Comparison of ENCODE assay signal across 8 cellular contexts in the genomic region with DNA sequence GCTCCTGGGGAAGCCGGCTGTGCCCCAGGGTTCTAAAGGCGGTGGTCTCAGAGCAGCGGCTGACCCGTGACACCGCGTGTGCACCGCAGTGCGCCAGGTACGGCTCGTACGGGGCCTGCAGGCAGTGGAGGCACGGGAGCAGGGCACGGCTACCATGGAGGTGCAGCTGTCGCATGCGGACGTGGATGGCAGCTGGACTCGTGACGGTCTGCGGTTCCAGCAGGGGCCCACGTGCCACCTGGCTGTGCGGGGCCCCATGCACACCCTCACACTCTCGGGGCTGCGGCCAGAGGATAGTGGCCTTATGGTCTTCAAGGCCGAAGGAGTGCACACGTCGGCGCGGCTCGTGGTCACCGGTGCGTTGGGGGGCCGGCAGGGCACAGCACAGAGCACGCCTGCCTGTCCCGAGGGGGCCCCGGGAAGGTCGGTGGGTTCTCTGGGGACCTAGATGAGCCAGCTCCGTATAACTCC.
DNase-seq lines count a peak whose midpoint lies in the region; ATAC-seq and TF ChIP-seq lines count a peak whose summit lies in the region.

No MANE protein-coding gene starts in this region.

- H3K27me3 Mint-ChIP-seq in nephron (ENCODE audit: low read depth): peaks cover 3% of the 10 kb centered on the region

- no peak for TF ChIP-seq CTCF in AG09309 (IDR thresholded peaks at IDR 0.05; ENCODE audit: control insufficient read depth, insufficient read depth, low read depth, low read length, missing control alignments)
- no peak for TF ChIP-seq CTCF in nephron (IDR thresholded peaks at IDR 0.05; ENCODE audit: unreplicated experiment in 3 of 3)
- no peak for TF ChIP-seq CTCF in GM10266 (IDR thresholded peaks at IDR 0.05; ENCODE audit: control insufficient read depth, insufficient read depth, low read depth, missing control alignments)

- H3K4me3 ChIP-seq in AG09309 (ENCODE audit: control insufficient read depth, low read depth, low read length): peak overlapping the region; percentile 67

- H3K4me1 Mint-ChIP-seq in nephron: no peaks in the 10 kb centered on the region

- H3K4me3 Mint-ChIP-seq in nephron: peak overlapping the region; percentile 77 to 82 (median 81)

- no peak for DNase-seq in AG09309 (ENCODE audit: low read depth)
- peak; percentile 16 for DNase-seq in dermis blood vessel endothelial cell
- DNase-seq in NCI-H2081 treated with DMSO at 0.1 percent for 48 hours (lab: John Stamatoyannopoulos, UW): no peak
- no peak for DNase-seq in GM10266 (ENCODE audit: extremely low spot score)

- ATAC-seq in HG03354 (IDR thresholded peaks at IDR 0.05; ENCODE audit: poor library complexity, severe bottlenecking, unreplicated experiment) (peak; percentile 24), HG03159 (IDR thresholded peaks at IDR 0.05; ENCODE audit: unreplicated experiment) (no peak), GM18870 (IDR thresholded peaks at IDR 0.05; ENCODE audit: unreplicated experiment) (no peak)

- no peak overlapping the region for H3K27ac Mint-ChIP-seq in nephron

- no peaks in the 10 kb centered on the region for H3K9me3 Mint-ChIP-seq in nephron

- peaks cover 15% of the 10 kb centered on the region for H3K36me3 Mint-ChIP-seq in nephron (ENCODE audit: low read depth)
